Comparison of ENCODE assay signal across 1 cellular context in the genomic region with DNA sequence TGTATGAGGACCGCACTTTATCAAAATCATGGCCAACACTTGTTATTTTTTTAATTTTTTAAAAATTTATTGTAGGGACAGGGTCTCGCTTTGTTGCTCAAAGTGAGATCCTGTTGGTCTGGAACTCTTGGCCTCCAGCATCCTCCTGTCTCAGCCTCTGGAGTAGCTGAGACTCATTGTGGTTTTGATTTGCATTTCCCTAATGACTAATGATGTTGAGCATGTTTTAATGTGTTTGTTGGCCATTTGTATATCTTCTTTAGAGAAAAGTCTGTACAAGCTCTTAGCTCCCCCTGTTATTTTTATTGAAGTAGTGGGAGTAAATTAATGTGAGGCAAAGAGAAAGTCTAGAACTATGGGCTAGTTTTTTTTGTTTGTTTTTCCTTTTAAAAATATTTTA.
TF ChIP-seq lines count a peak whose summit lies in the region.

No MANE protein-coding gene starts in this region.

TF ChIP-seq in GM23338, 12 proteins besides CTCF, POLR2A, EP300 and RAD21 (continued from another document):
- TF ChIP-seq ZNF462 (CRISPR knock-in tag; IDR thresholded peaks at IDR 0.05) = no peak
- no peak for TF ChIP-seq NANOG (IDR thresholded peaks at IDR 0.05; ENCODE audit: borderline replicate concordance)
- no peak for TF ChIP-seq REST (IDR thresholded peaks at IDR 0.05; ENCODE audit: unreplicated experiment)
- no peak for TF ChIP-seq EZH2 (IDR thresholded peaks at IDR 0.05; ENCODE audit: low read depth, unreplicated experiment)
- TF ChIP-seq ZNF331 (CRISPR knock-in tag; IDR thresholded peaks at IDR 0.05; ENCODE audit: low read depth) = no peak
